In genomic region chr17:82023447-82024241, GRCh38 we compare ENCODE assay signal across 8 cellular contexts. TPM values are rescaled to one million over a fixed set of nuclear protein-coding genes. Genes with fewer than 3 reads are reported as not detected.
DNase-seq lines count a peak whose midpoint lies in the region; ATAC-seq lines count a peak whose summit lies in the region.

No MANE protein-coding gene starts in this region.

- H3K4me3 Mint-ChIP-seq in central memory CD8-positive, alpha-beta T cell, result peak overlapping the region; percentile 73

- H3K4me3 ChIP-seq in HAP-1, result peak overlapping the region; percentile 70
- peak overlapping the region; percentile 87 for H3K4me3 ChIP-seq in NT2/D1 (ENCODE audit: insufficient read length, low read depth)
- H3K4me3 ChIP-seq in mesodermal cell (ENCODE audit: extremely low read depth, insufficient read depth, low read length, poor library complexity, severe bottlenecking), result peak overlapping the region; percentile 63

- H3K27me3 Mint-ChIP-seq in central memory CD8-positive, alpha-beta T cell, result no peaks in the 10 kb centered on the region

- H3K4me1 ChIP-seq in HAP-1, result peaks cover 11% of the 10 kb centered on the region
- peaks cover 26% of the 10 kb centered on the region for H3K4me1 ChIP-seq in NT2/D1 (ENCODE audit: insufficient read depth, insufficient read length)
- H3K4me1 ChIP-seq in mesodermal cell (ENCODE audit: control insufficient read depth, insufficient read depth, low read length, poor library complexity, severe bottlenecking), result peaks cover 6% of the 10 kb centered on the region

- no peak overlapping the region for H3K27ac ChIP-seq in mesodermal cell (ENCODE audit: low read depth, low read length, severe bottlenecking)

- no peaks in the 10 kb centered on the region for H3K9me3 Mint-ChIP-seq in central memory CD8-positive, alpha-beta T cell

- peaks cover 5% of the 10 kb centered on the region for H3K36me3 Mint-ChIP-seq in central memory CD8-positive, alpha-beta T cell (ENCODE audit: insufficient read depth)

- no peaks in the 10 kb centered on the region for H3K9me3 ChIP-seq in HAP-1
- no peaks in the 10 kb centered on the region for H3K9me3 ChIP-seq in NT2/D1 (ENCODE audit: insufficient read depth, low read length)
- no peaks in the 10 kb centered on the region for H3K9me3 ChIP-seq in mesodermal cell (ENCODE audit: control insufficient read depth, low read length)

- peak overlapping the region; percentile 41 for H3K27ac Mint-ChIP-seq in central memory CD8-positive, alpha-beta T cell (ENCODE audit: low read depth)

- no peak for ATAC-seq in central memory CD8-positive, alpha-beta T cell (replicated peaks; ENCODE audit: extremely low read depth, poor library complexity, severe bottlenecking)

- peak; percentile 27 for DNase-seq in NCI-H510A treated with DMSO at 0.1 percent for 48 hours (lab: John Stamatoyannopoulos, UW)
- no peak for DNase-seq in NCI-H510A (lab: John Stamatoyannopoulos, UW)
- peak in 1 of 2 experiments; percentile 45 for DNase-seq in HAP-1 (ENCODE audit: low spot score in 2 of 2)
- DNase-seq in NT2/D1 (ENCODE audit: low read depth, low spot score), result no peak
- DNase-seq in central memory CD8-positive, alpha-beta T cell (ENCODE audit: low spot score in 2 of 2), result no peak
- no peak for DNase-seq in NCI-H446 (lab: John Stamatoyannopoulos, UW)
- DNase-seq in SKM-1 (lab: John Stamatoyannopoulos, UW; ENCODE audit: unreplicated experiment), result no peak

- WGBS in mesodermal cell (ENCODE audit: insufficient coverage in 2 of 2), 2 experiments, result 14 to 16% methylated on average over 40 to 50 of the region's 55 CpGs

- in situ Hi-C loops in HAP-1 (cut with MboI; ENCODE audit: low sequenced_read_pairs), result loop anchor here (5.0 kb wide), 1 partner anchor 96 kb away; the partner anchor contains the start of gene MAFG

- no peaks in the 10 kb centered on the region for H3K27me3 ChIP-seq in HAP-1 (ENCODE audit: low read depth)
- H3K27me3 ChIP-seq in NT2/D1 (ENCODE audit: insufficient read depth, insufficient read length), result peaks cover 15% of the 10 kb centered on the region

- H3K9ac ChIP-seq in NT2/D1 (ENCODE audit: insufficient read length, low read depth), result peak overlapping the region; percentile 96

- peaks cover 18% of the 10 kb centered on the region for H3K36me3 ChIP-seq in HAP-1 (replicated peaks)
- peaks cover 34% of the 10 kb centered on the region for H3K36me3 ChIP-seq in NT2/D1 (ENCODE audit: insufficient read depth, insufficient read length, low read length)
- H3K36me3 ChIP-seq in mesodermal cell (ENCODE audit: control insufficient read depth, insufficient read depth, low read length), result peaks cover under 1% of the 10 kb centered on the region

- H3K4me1 Mint-ChIP-seq in central memory CD8-positive, alpha-beta T cell, result peaks cover 33% of the 10 kb centered on the region

RNA-seq across cellular contexts. Expression of gene LRRC45, which starts 0.5 kb away (rescaled TPM):
- 10.0 TPM for polyA plus RNA-seq in mesodermal cell (2013, experiment 1 of 2)
- polyA plus RNA-seq in mesodermal cell (2013, experiment 2 of 2), result 8.2 TPM

RNA-seq across cellular contexts. Expression of gene CENPX, which starts 1.0 kb away (rescaled TPM):
- 51.9 TPM for polyA plus RNA-seq in mesodermal cell (2013, experiment 1 of 2)
- 43.9 TPM for polyA plus RNA-seq in mesodermal cell (2013, experiment 2 of 2)

RNA-seq across cellular contexts. Expression of gene RAC3, which starts 7.8 kb away (rescaled TPM):
- polyA plus RNA-seq in mesodermal cell (2013, experiment 1 of 2), result 57.4 TPM
- 44.7 TPM for polyA plus RNA-seq in mesodermal cell (2013, experiment 2 of 2)

RNA-seq across cellular contexts. Expression of gene DCXR, which starts 13.9 kb away (rescaled TPM):
- 73.2 TPM for polyA plus RNA-seq in mesodermal cell (2013, experiment 1 of 2)
- polyA plus RNA-seq in mesodermal cell (2013, experiment 2 of 2), result 60.0 TPM

RNA-seq across cellular contexts. Expression of gene RFNG, which starts 28.0 kb away (rescaled TPM):
- polyA plus RNA-seq in mesodermal cell (2013, experiment 1 of 2), result 42.4 TPM
- 31.9 TPM for polyA plus RNA-seq in mesodermal cell (2013, experiment 2 of 2)
